Comparison of ENCODE assay signal across 19 cellular contexts in the genomic region with DNA sequence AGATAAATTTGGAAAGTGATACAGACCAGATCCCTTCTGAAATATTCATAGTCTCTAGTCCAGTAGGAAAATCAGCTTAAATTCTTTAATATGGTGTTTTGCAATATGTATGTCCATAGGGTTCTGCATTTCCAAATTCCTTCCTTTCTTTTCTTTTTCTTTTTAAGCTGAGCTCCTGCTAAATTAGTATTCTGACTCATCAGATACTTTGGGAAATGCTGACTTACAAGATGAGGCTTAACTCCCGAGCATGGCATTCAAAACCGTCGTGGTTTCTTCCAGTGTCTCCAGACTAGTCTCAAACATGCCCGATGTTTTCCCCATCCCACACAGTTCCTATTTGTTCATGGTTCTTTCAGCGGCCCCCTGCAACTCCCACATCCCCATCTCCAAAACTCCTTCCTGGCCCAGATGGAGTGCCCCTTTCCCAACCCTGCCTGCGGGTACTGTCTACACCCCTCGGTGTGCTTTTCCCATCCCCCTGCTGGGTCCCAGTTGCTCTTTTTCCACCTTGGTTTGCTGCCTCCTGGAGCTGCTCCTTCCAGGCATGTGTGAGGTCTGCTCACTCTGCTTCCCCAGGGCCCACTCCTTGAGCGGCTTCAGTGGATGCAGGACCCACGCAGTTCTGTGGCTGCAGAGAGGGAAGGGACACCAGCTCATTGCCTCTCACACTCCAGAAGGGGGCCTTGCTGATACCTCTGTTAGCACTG. TPM values are rescaled to one million over a fixed set of nuclear protein-coding genes. Genes with fewer than 3 reads are reported as not detected.
A peak's percentile ranks its signal among the peaks of the same experiment; 100 is the strongest.
DNase-seq lines count a peak whose midpoint lies in the region; ATAC-seq and TF ChIP-seq lines count a peak whose summit lies in the region.
"Had no signal": no experiment of that assay in that cellular context is flagged by ENCODE, and none has a peak within 500 bp of the region (broad histone marks: within the 10 kb centered on the region; RNA-seq: fewer than 3 reads in every experiment).

No MANE protein-coding gene starts in this region.

- H3K9me2 ChIP-seq in SK-N-SH, result no peaks in the 10 kb centered on the region

- no peaks in the 10 kb centered on the region for H3F3A ChIP-seq in SK-N-SH (replicated peaks; ENCODE audit: insufficient read depth)

- H3K27me3 Mint-ChIP-seq in endodermal cell (ENCODE audit: insufficient read depth), result no peaks in the 10 kb centered on the region
- peaks cover 11% of the 10 kb centered on the region for H3K27me3 Mint-ChIP-seq in nephron (ENCODE audit: low read depth)
- peaks cover 6% of the 10 kb centered on the region for H3K27me3 Mint-ChIP-seq in nephron progenitor cell (ENCODE audit: low read depth, poor library complexity)

- H3K36me3 ChIP-seq in SK-N-SH (replicated peaks in 1 of 2; ENCODE audit: control insufficient read depth in 1 of 2, insufficient read depth in 2 of 2, low read length in 1 of 2) (no peaks in the 10 kb centered on the region), endodermal cell (ENCODE audit: control insufficient read depth, insufficient read depth, low read length) (no peaks in the 10 kb centered on the region)
- H3K36me3 ChIP-seq: colonic mucosa, prostate gland had no signal

- no peak overlapping the region for H3K4me3 ChIP-seq in SK-N-SH (ENCODE audit: low read depth in 2 of 2, low read length in 1 of 2)
- H3K4me3 ChIP-seq in endodermal cell (ENCODE audit: low read length), result no peak overlapping the region
- H3K4me3 ChIP-seq: colonic mucosa, prostate gland had no signal

- H3K4me1 ChIP-seq in SK-N-SH (ENCODE audit: control insufficient read depth in 1 of 2, insufficient read depth in 2 of 2, low read depth in 1 of 2, low read length in 1 of 2), result peaks cover 15 to 34% of the 10 kb centered on the region in 2 experiments; a peak in 3 of 4 replicates
- peaks cover 29% of the 10 kb centered on the region for H3K4me1 ChIP-seq in endodermal cell (ENCODE audit: control insufficient read depth, insufficient read depth, low read length)
- H3K4me1 ChIP-seq: prostate gland had no signal

- POLR2A ChIA-PET in SK-N-SH (lab: Yijun Ruan, JAX), result interaction anchor here (2.7 kb wide), 1 partner anchor 67 kb away, joined by 13 read pairs; no protein-coding TSS in a partner anchor

- no peak for TF ChIP-seq EP300 in SK-N-SH (IDR thresholded peaks at IDR 0.05; ENCODE audit: borderline replicate concordance in 1 of 2, low read depth in 1 of 2, low read length in 1 of 2)

- 58% methylated on average over 9 of the region's 9 CpGs for WGBS in SK-N-SH (ENCODE audit: low lambda C conversion rate)
- 82 to 83% methylated on average over 7 to 9 of the region's 9 CpGs for WGBS in endodermal cell (ENCODE audit: insufficient coverage in 1 of 2, insufficient read length in 1 of 2), 2 experiments

- TF ChIP-seq RAD21 in SK-N-SH (IDR thresholded peaks at IDR 0.05; ENCODE audit: low read length), result no peak

- CTCF ChIA-PET in SK-N-SH (lab: Yijun Ruan, JAX), result interaction anchor here (1.1 to 18.9 kb wide), 11 partner anchors 17 to 263 kb away, joined by 3 to 586 read pairs (median 11); partner anchors contain the start of gene ETV3

- no peak overlapping the region for H3K27ac Mint-ChIP-seq in endodermal cell
- peak overlapping the region in 2 of 3 experiments; percentile 21 to 26 for H3K27ac Mint-ChIP-seq in nephron
- no peak overlapping the region for H3K27ac Mint-ChIP-seq in nephron progenitor cell
- H3K27ac Mint-ChIP-seq: activated CD8-positive, alpha-beta T cell treated with anti-CD3 and anti-CD28 coated beads, Interleukin-2, amount 10 ng/mL, durations not matched to agents 7 days and 5 days; activated T-helper 1 cell treated with anti-CD3 and anti-CD28 coated beads, Interleukin-12 subunit alpha, Interleukin-12 subunit beta, Interleukin-2, Interleukin-4 antibody, amounts not matched to agents 30 ng/mL and 10 ng/mL and 1 ng/mL, durations not matched to agents 14 hours and 24 hours and 36 hours had no signal

- H3K9me3 ChIP-seq in SK-N-SH (no peaks in the 10 kb centered on the region), endodermal cell (ENCODE audit: control insufficient read depth, low read length) (no peaks in the 10 kb centered on the region)
- H3K9me3 ChIP-seq: colonic mucosa, prostate gland had no signal

- TF ChIP-seq CTCF in SK-N-SH (IDR thresholded peaks at IDR 0.05) (no peak), endodermal cell (conservative IDR thresholded peaks at IDR 0.05) (peak; percentile 31), nephron (IDR thresholded peaks at IDR 0.05; ENCODE audit: unreplicated experiment in 3 of 3) (no peak), nephron progenitor cell (IDR thresholded peaks at IDR 0.05) (no peak)

- H3K27me3 ChIP-seq in SK-N-SH (ENCODE audit: insufficient read depth), result no peaks in the 10 kb centered on the region
- H3K27me3 ChIP-seq in endodermal cell (ENCODE audit: control insufficient read depth, insufficient read depth, low read length, poor library complexity, severe bottlenecking), result no peaks in the 10 kb centered on the region

- H3K4me3 Mint-ChIP-seq in endodermal cell, result no peak overlapping the region
- no peak overlapping the region for H3K4me3 Mint-ChIP-seq in nephron
- H3K4me3 Mint-ChIP-seq in nephron progenitor cell, result no peak overlapping the region
- H3K4me3 Mint-ChIP-seq: activated CD8-positive, alpha-beta T cell treated with anti-CD3 and anti-CD28 coated beads, Interleukin-2, amount 10 ng/mL, durations not matched to agents 7 days and 5 days; activated T-helper 1 cell treated with anti-CD3 and anti-CD28 coated beads, Interleukin-12 subunit alpha, Interleukin-12 subunit beta, Interleukin-2, Interleukin-4 antibody, amounts not matched to agents 30 ng/mL and 10 ng/mL and 1 ng/mL, durations not matched to agents 14 hours and 24 hours and 36 hours had no signal

- no peak overlapping the region for H3K4me2 ChIP-seq in SK-N-SH

- peak overlapping the region; percentile 66 for H2AFZ ChIP-seq in SK-N-SH (ENCODE audit: low read depth)

- no peaks in the 10 kb centered on the region for H3K9me3 Mint-ChIP-seq in endodermal cell
- no peaks in the 10 kb centered on the region for H3K9me3 Mint-ChIP-seq in nephron
- H3K9me3 Mint-ChIP-seq in nephron progenitor cell, result no peaks in the 10 kb centered on the region
- H3K9me3 Mint-ChIP-seq: activated T-helper 1 cell treated with anti-CD3 and anti-CD28 coated beads, Interleukin-12 subunit alpha, Interleukin-12 subunit beta, Interleukin-2, Interleukin-4 antibody, amounts not matched to agents 30 ng/mL and 10 ng/mL and 1 ng/mL, durations not matched to agents 14 hours and 24 hours and 36 hours had no signal

- H3K79me2 ChIP-seq in SK-N-SH (ENCODE audit: insufficient read depth), result no peaks in the 10 kb centered on the region

- no peak overlapping the region for H3K9ac ChIP-seq in SK-N-SH
- H3K9ac ChIP-seq in endodermal cell (ENCODE audit: extremely low read depth, low read length, poor library complexity, severe bottlenecking), result no peak overlapping the region

- no peak overlapping the region for H3K27ac ChIP-seq in SK-N-SH (ENCODE audit: low read depth in 2 of 2, low read length in 1 of 2)
- no peak overlapping the region for H3K27ac ChIP-seq in endodermal cell (ENCODE audit: low read depth, low read length)
- H3K27ac ChIP-seq: colonic mucosa, prostate gland had no signal

- DNase-seq in EL (peak; percentile 32), SK-N-SH (no peak), endodermal cell (peak; percentile 58), DMS 273 treated with DMSO at 0.1 percent for 48 hours (lab: John Stamatoyannopoulos, UW) (no peak), nephron progenitor cell (no peak)
- no peak for DNase-seq in central memory CD4-positive, alpha-beta T cell
- DNase-seq: activated CD8-positive, alpha-beta T cell treated with anti-CD3 and anti-CD28 coated beads, Interleukin-2, amount 10 ng/mL, durations not matched to agents 7 days and 5 days; colonic mucosa; hippocampal formation; NCI-H1694; NCI-H510A treated with DMSO at 0.1 percent for 48 hours; stimulated activated naive CD4-positive, alpha-beta T cell treated with Interleukin-2 at 50 U/mL for 16 hours had no signal

- H3K36me3 Mint-ChIP-seq in endodermal cell (ENCODE audit: low read depth) (no peaks in the 10 kb centered on the region), nephron (ENCODE audit: low read depth) (no peaks in the 10 kb centered on the region), nephron progenitor cell (ENCODE audit: low read depth) (no peaks in the 10 kb centered on the region)

- H3K4me1 Mint-ChIP-seq in endodermal cell (peaks cover 68% of the 10 kb centered on the region), nephron (peaks cover 69% of the 10 kb centered on the region), nephron progenitor cell (peaks cover 51% of the 10 kb centered on the region)

- no peaks in the 10 kb centered on the region for H4K20me1 ChIP-seq in SK-N-SH (ENCODE audit: insufficient read depth)

- ATAC-seq in GM19324 (IDR thresholded peaks at IDR 0.05; ENCODE audit: low FRiP score, unreplicated experiment), result no peak
- ATAC-seq: activated CD8-positive, alpha-beta T cell treated with anti-CD3 and anti-CD28 coated beads, Interleukin-2, amount 10 ng/mL, durations not matched to agents 7 days and 5 days had no signal

TF ChIP-seq in SK-N-SH, 30 proteins besides CTCF, POLR2A, EP300 and RAD21 (continues in another document):
- TF ChIP-seq ELF1 (IDR thresholded peaks at IDR 0.05) (no peak), IRF3 (IDR thresholded peaks at IDR 0.05; ENCODE audit: low read depth, low read length) (no peak)

RNA-seq across cellular contexts. Expression of gene ETV3, which starts 19.4 kb away (rescaled TPM):
- 5.4 and 8.5 TPM in 2 replicates for polyA plus RNA-seq in SK-N-SH (2012; rRNA removed)
- polyA plus RNA-seq in SK-N-SH (2012; cell fraction: cytosol; rRNA removed), result 5.2 and 5.6 TPM in 2 replicates
- 9.4 and 16.2 TPM in 2 replicates for polyA plus RNA-seq in SK-N-SH (2012; cell fraction: nucleus; rRNA removed)
- total RNA-seq in endodermal cell, result 10 to 100 TPM; 26.9 to 40.6 TPM
- polyA plus RNA-seq in endodermal cell (2013, experiment 1 of 2), result 18.1 TPM
- 17.5 TPM for polyA plus RNA-seq in endodermal cell (2013, experiment 2 of 2)

RNA-seq across cellular contexts. Expression of gene ETV3L, which starts 58.0 kb away (rescaled TPM):
- not detected in 2 replicates for polyA plus RNA-seq in SK-N-SH (2012; rRNA removed)
- polyA plus RNA-seq in SK-N-SH (2012; cell fraction: cytosol; rRNA removed), result not detected in 2 replicates
- not detected in 2 replicates for polyA plus RNA-seq in SK-N-SH (2012; cell fraction: nucleus; rRNA removed)
- under 1 TPM in 1 of 2 donors, not detected in 1; 0.26 TPM for total RNA-seq in endodermal cell
- polyA plus RNA-seq in endodermal cell (2013, experiment 1 of 2), result 0.36 TPM
- polyA plus RNA-seq in endodermal cell (2013, experiment 2 of 2), result 0.12 TPM
- total RNA-seq: activated CD8-positive, alpha-beta T cell treated with anti-CD3 and anti-CD28 coated beads, Interleukin-2, amount 10 ng/mL, durations not matched to agents 7 days and 5 days; activated T-helper 1 cell treated with anti-CD3 and anti-CD28 coated beads, Interleukin-12 subunit alpha, Interleukin-12 subunit beta, Interleukin-2, Interleukin-4 antibody, amounts not matched to agents 30 ng/mL and 10 ng/mL and 1 ng/mL, durations not matched to agents 14 hours and 24 hours and 36 hours; colonic mucosa; epithelial cell of proximal tubule; prostate gland; ureter had no signal
- polyA plus RNA-seq: adipose tissue had no signal

Comparison
In these comparisons a context has a peak if more than half of its experiments do, and no peak if none do; other contexts are left out.
1. DNase-seq: peak in EL (single experiment) and endodermal cell (single experiment); none in SK-N-SH (single experiment), DMS 273 treated with DMSO at 0.1 percent for 48 hours (single experiment), nephron progenitor cell (single experiment) and central memory CD4-positive, alpha-beta T cell (single experiment).
2. H3K27ac Mint-ChIP-seq: peak in nephron (2 of 3); none in endodermal cell (single experiment) and nephron progenitor cell (single experiment).